ENCODE assay signal across 19 cellular contexts in genomic region chr5:146815423-146815822, GRCh38.
"Had no signal": no experiment of that assay in that cellular context is flagged by ENCODE, and none has a peak within 500 bp of the region (broad histone marks: within the 10 kb centered on the region; RNA-seq: fewer than 3 reads in every experiment).

No MANE protein-coding gene starts in this region.

- H3K9me3 ChIP-seq: adrenal gland, left ventricle myocardium inferior, tibial artery, vagina had no signal

- H3K4me1 ChIP-seq: adrenal gland, left ventricle myocardium inferior, vagina had no signal

- H3K27ac Mint-ChIP-seq: activated naive CD4-positive, alpha-beta T cell treated with anti-CD3 and anti-CD28 coated beads, Interleukin-2, amount 50 U/mL, for 72 hours; dendritic cell treated with granulocyte-macrophage colony-stimulating factor and Interleukin-4, amounts not matched to agents 40 ng/mL and 50 ng/mL, for 4 days had no signal

- H3K27me3 Mint-ChIP-seq: dendritic cell treated with granulocyte-macrophage colony-stimulating factor and Interleukin-4, amounts not matched to agents 40 ng/mL and 50 ng/mL, for 4 days had no signal

- H3K4me3 ChIP-seq: adrenal gland, left ventricle myocardium inferior, tibial artery, vagina had no signal

- H3K27me3 ChIP-seq: adrenal gland, tibial artery, vagina had no signal

- FAIRE-seq: astrocyte, bronchial epithelial cell, endothelial cell of umbilical vein had no signal

- H3K36me3 Mint-ChIP-seq: activated naive CD4-positive, alpha-beta T cell treated with anti-CD3 and anti-CD28 coated beads, Interleukin-2, amount 50 U/mL, for 72 hours had no signal

- H3K27ac ChIP-seq: adrenal gland, left ventricle myocardium inferior, tibial artery, vagina had no signal

- ATAC-seq: activated naive CD4-positive, alpha-beta T cell treated with anti-CD3 and anti-CD28 coated beads, Interleukin-2, amount 50 U/mL, for 72 hours; stimulated activated naive CD8-positive, alpha-beta T cell treated with anti-CD3 and anti-CD28 coated beads, Interleukin-15, Interleukin-2, amounts not matched to agents 100 U/mL and 50 U/mL, for 24 hours had no signal

- H3K36me3 ChIP-seq: adrenal gland, left ventricle myocardium inferior, tibial artery, vagina had no signal

- DNase-seq: activated CD4-positive, CD25-positive, alpha-beta regulatory T cell treated with anti-CD3 and anti-CD28 coated beads, Interleukin-2, amount 50 U/mL, for 72 hours; activated gamma-delta T cell treated with Interleukin-2 at 50 U/mL for 16 hours; adrenal gland; effector CD8-positive, alpha-beta T cell; hippocampal formation; left ventricle myocardium inferior; mammary epithelial cell; midbrain; stimulated activated CD4-positive, alpha-beta T cell treated with anti-CD3 and anti-CD28 coated beads, Interleukin-12 subunit alpha, Interleukin-12 subunit beta, amount 100 ng/mL, for 4 hours; stimulated activated CD4-positive, alpha-beta T cell treated with anti-CD3 and anti-CD28 coated beads, Interleukin-1b, Interleukin-23, amount 100 ng/mL, for 48 hours; stimulated activated naive CD8-positive, alpha-beta T cell treated with anti-CD3 and anti-CD28 coated beads, Interleukin-15, Interleukin-2, amounts not matched to agents 100 U/mL and 50 U/mL, for 24 hours; substantia nigra; tibial artery had no signal

- H3K4me3 Mint-ChIP-seq: dendritic cell treated with granulocyte-macrophage colony-stimulating factor and Interleukin-4, amounts not matched to agents 40 ng/mL and 50 ng/mL, for 4 days had no signal
